12 cellular contexts compared by ENCODE assay signal in genomic region chr10:119189811-119190282, GRCh38. TPM values are rescaled to one million over a fixed set of nuclear protein-coding genes. Genes with fewer than 3 reads are reported as not detected.
A peak's percentile ranks its signal among the peaks of the same experiment; 100 is the strongest.
DNase-seq lines count a peak whose midpoint lies in the region; ATAC-seq and TF ChIP-seq lines count a peak whose summit lies in the region.
"Had no signal": no experiment of that assay in that cellular context is flagged by ENCODE, and none has a peak within 500 bp of the region (broad histone marks: within the 10 kb centered on the region; RNA-seq: fewer than 3 reads in every experiment).

No MANE protein-coding gene starts in this region.

- DNase-seq in ELF-1 (ENCODE audit: low read depth, low spot score) = peak; percentile 33
- no peak for DNase-seq in activated naive CD8-positive, alpha-beta T cell treated with anti-CD3 and anti-CD28 coated beads, Interleukin-2, amount 50 U/mL, for 24 hours
- DNase-seq in midbrain (lab: John Stamatoyannopoulos, UW) = peak; percentile 26
- DNase-seq in stomach = no peak
- no peak for DNase-seq in DMS53 (lab: John Stamatoyannopoulos, UW)
- DNase-seq in psoas muscle = no peak
- DNase-seq: effector CD4-positive, alpha-beta T cell; upper lobe of left lung had no signal

- no peak overlapping the region for H3K27ac Mint-ChIP-seq in activated naive CD8-positive, alpha-beta T cell treated with anti-CD3 and anti-CD28 coated beads, Interleukin-2, amount 50 U/mL, for 24 hours

- TF ChIP-seq EP300 in stomach (IDR thresholded peaks at IDR 0.05) = no peak

- TF ChIP-seq POLR2A in stomach (IDR thresholded peaks at IDR 0.05) = no peak

- H3K4me3 ChIP-seq in stomach (no peak overlapping the region), psoas muscle (no peak overlapping the region)
- H3K4me3 ChIP-seq: upper lobe of left lung had no signal

- peaks cover 4% of the 10 kb centered on the region for H3K27me3 Mint-ChIP-seq in activated naive CD8-positive, alpha-beta T cell treated with anti-CD3 and anti-CD28 coated beads, Interleukin-2, amount 50 U/mL, for 24 hours

- intact Hi-C loops in stomach (cut with DNase I; ENCODE audit: low total_unique reads) (no loop called here), psoas muscle (cut with DNase I) (no loop called here)

- no peak overlapping the region for H3K4me3 Mint-ChIP-seq in activated naive CD8-positive, alpha-beta T cell treated with anti-CD3 and anti-CD28 coated beads, Interleukin-2, amount 50 U/mL, for 24 hours

- H3K27ac ChIP-seq in stomach (peak overlapping the region in 1 of 5 donors; percentile 5), psoas muscle (no peak overlapping the region)
- H3K27ac ChIP-seq: parathyroid adenoma, upper lobe of left lung, VCaP had no signal

- H3K36me3 Mint-ChIP-seq in activated naive CD8-positive, alpha-beta T cell treated with anti-CD3 and anti-CD28 coated beads, Interleukin-2, amount 50 U/mL, for 24 hours (ENCODE audit: low read depth) = no peaks in the 10 kb centered on the region

- H3K4me1 Mint-ChIP-seq in activated naive CD8-positive, alpha-beta T cell treated with anti-CD3 and anti-CD28 coated beads, Interleukin-2, amount 50 U/mL, for 24 hours = peaks cover 27% of the 10 kb centered on the region

- H3K9me3 ChIP-seq in stomach = no peaks in the 10 kb centered on the region
- no peaks in the 10 kb centered on the region for H3K9me3 ChIP-seq in psoas muscle
- H3K9me3 ChIP-seq: upper lobe of left lung had no signal

- peak; percentile 56 for ATAC-seq in HG03565 (IDR thresholded peaks at IDR 0.05; ENCODE audit: unreplicated experiment)
- ATAC-seq in activated naive CD8-positive, alpha-beta T cell treated with anti-CD3 and anti-CD28 coated beads, Interleukin-2, amount 50 U/mL, for 24 hours = peak; percentile 29
- ATAC-seq in GM21786 (IDR thresholded peaks at IDR 0.05; ENCODE audit: unreplicated experiment) = no peak
- ATAC-seq in psoas muscle = no peak

- no peaks in the 10 kb centered on the region for H3K9me3 Mint-ChIP-seq in activated naive CD8-positive, alpha-beta T cell treated with anti-CD3 and anti-CD28 coated beads, Interleukin-2, amount 50 U/mL, for 24 hours

- H3K4me1 ChIP-seq in stomach (peaks cover 0 to 6% (median 5%) of the 10 kb centered on the region in 4 donors), psoas muscle (no peaks in the 10 kb centered on the region)
- H3K4me1 ChIP-seq: parathyroid adenoma, upper lobe of left lung had no signal

- H3K36me3 ChIP-seq in stomach = no peaks in the 10 kb centered on the region
- H3K36me3 ChIP-seq in psoas muscle (ENCODE audit: insufficient read depth in 1 of 2, low read depth in 1 of 2) = no peaks in the 10 kb centered on the region
- H3K36me3 ChIP-seq: upper lobe of left lung had no signal

- no peak for TF ChIP-seq CTCF in stomach (IDR thresholded peaks at IDR 0.05)
- TF ChIP-seq CTCF in psoas muscle (IDR thresholded peaks at IDR 0.05) = no peak

- WGBS in stomach, 5 donors = 17 to 52% (median 34%) methylated on average over 3 of the region's 3 CpGs
- WGBS in psoas muscle, 3 donors = 79 to 84% (median 81%) methylated on average over 3 of the region's 3 CpGs

- no peaks in the 10 kb centered on the region for H3K27me3 ChIP-seq in stomach
- no peaks in the 10 kb centered on the region for H3K27me3 ChIP-seq in psoas muscle (ENCODE audit: insufficient read depth in 3 of 3, low read length in 2 of 3)
- H3K27me3 ChIP-seq: upper lobe of left lung had no signal

RNA-seq across cellular contexts. Expression of gene PRDX3, which starts 11.2 kb away (rescaled TPM):
- total RNA-seq in stomach = 100 to 1,000 TPM in 2 of 5 donors, 10 to 100 TPM in 3; 11.9 to 163 (median 91.7) TPM
- 100 to 1,000 TPM in 2 of 3 donors, 10 to 100 TPM in 1; 88.9 to 146 (median 144) TPM for polyA plus RNA-seq in stomach
- 100 to 1,000 TPM; 186 to 212 (median 201) TPM for total RNA-seq in psoas muscle
- 100 to 1,000 TPM; 182 to 331 (median 204) TPM for polyA plus RNA-seq in psoas muscle

RNA-seq across cellular contexts. Expression of gene GRK5, which starts 17.5 kb away (rescaled TPM):
- total RNA-seq in stomach = 10 to 100 TPM; 18.1 to 56.2 (median 31.9) TPM
- polyA plus RNA-seq in stomach = 10 to 100 TPM; 10.9 to 95.9 (median 61.0) TPM
- 10 to 100 TPM in 2 of 4 donors, 1 to 10 TPM in 2; 8.0 to 15.5 (median 10.1) TPM for total RNA-seq in psoas muscle
- 1 to 10 TPM; 7.0 to 7.7 (median 7.3) TPM for polyA plus RNA-seq in psoas muscle

RNA-seq across cellular contexts. Expression of gene SFXN4, which starts 24.3 kb away (rescaled TPM):
- 10 to 100 TPM in 4 of 5 donors, 1 to 10 TPM in 1; 2.7 to 72.7 (median 15.8) TPM for total RNA-seq in stomach
- 10 to 100 TPM; 32.4 to 50.6 (median 36.8) TPM for polyA plus RNA-seq in stomach
- total RNA-seq in psoas muscle = 10 to 100 TPM; 37.1 to 48.9 (median 43.9) TPM
- polyA plus RNA-seq in psoas muscle = 10 to 100 TPM; 49.0 to 67.2 (median 65.7) TPM

Comparison
In these comparisons a context has a peak if more than half of its experiments do, and no peak if none do; other contexts are left out.
1. DNase-seq: peak in ELF-1 (single experiment) and midbrain (single experiment); none in activated naive CD8-positive, alpha-beta T cell treated with anti-CD3 and anti-CD28 coated beads, Interleukin-2, amount 50 U/mL, for 24 hours (single experiment), stomach (single experiment), DMS53 (single experiment) and psoas muscle (0 of 2).
2. ATAC-seq: peak in HG03565 (single experiment) and activated naive CD8-positive, alpha-beta T cell treated with anti-CD3 and anti-CD28 coated beads, Interleukin-2, amount 50 U/mL, for 24 hours (single experiment); none in GM21786 (single experiment) and psoas muscle (0 of 4).